In the genomic region with DNA sequence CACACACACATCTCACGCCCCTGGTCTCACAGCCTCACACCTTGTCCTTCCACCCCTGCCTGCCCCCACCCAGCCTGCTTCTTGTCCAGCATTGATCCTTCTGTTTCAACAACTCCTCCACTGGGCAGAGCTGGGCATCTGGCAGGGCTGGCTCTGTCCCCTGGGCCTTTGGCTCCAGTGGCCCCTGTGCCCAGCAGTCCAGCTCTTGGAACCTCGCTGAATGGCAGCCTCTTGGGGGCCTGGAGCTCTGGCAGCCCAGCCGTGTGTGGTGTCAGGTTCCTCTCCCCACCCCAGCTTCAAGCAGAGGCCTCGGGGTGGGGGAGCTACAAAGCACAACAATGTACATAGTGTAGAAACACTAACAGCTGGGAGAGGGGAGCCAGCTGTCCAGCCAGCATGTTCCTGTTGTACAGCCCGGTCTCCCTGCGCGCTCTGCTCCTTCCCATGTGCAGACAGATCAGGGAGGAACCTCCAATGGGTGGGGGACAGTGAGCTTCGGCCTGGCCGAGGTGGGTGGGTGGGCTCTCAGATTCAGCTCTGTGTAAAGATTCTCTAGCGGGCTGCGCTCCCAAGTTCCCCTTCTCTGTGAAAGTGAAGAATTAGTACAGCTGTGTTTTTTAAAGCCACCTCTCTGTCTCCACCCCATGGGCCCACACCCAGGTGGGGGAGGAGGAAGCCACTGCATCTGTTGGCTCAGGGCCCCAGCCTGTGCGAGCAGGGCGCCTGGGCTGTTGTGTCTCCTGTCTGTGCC, we compare ENCODE assay signal across 1 cellular context.
TF ChIP-seq lines count a peak whose summit lies in the region.

No MANE protein-coding gene starts in this region.

TF ChIP-seq in K562, 482 proteins besides CTCF, POLR2A, EP300 and RAD21 (continued from another document and continues in another):
- TF ChIP-seq, protein P1, sequence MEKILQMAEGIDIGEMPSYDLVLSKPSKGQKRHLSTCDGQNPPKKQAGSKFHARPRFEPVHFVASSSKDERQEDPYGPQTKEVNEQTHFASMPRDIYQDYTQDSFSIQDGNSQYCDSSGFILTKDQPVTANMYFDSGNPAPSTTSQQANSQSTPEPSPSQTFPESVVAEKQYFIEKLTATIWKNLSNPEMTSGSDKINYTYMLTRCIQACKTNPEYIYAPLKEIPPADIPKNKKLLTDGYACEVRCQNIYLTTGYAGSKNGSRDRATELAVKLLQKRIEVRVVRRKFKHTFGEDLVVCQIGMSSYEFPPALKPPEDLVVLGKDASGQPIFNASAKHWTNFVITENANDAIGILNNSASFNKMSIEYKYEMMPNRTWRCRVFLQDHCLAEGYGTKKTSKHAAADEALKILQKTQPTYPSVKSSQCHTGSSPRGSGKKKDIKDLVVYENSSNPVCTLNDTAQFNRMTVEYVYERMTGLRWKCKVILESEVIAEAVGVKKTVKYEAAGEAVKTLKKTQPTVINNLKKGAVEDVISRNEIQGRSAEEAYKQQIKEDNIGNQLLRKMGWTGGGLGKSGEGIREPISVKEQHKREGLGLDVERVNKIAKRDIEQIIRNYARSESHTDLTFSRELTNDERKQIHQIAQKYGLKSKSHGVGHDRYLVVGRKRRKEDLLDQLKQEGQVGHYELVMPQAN (IDR thresholded peaks at IDR 0.05; ENCODE audit: borderline replicate concordance): peak; percentile 52; the same call in 1 of the 2 replicates
- TF ChIP-seq ZNF184 (CRISPR knock-in tag; IDR thresholded peaks at IDR 0.05): no peak
- TF ChIP-seq, protein P2, sequence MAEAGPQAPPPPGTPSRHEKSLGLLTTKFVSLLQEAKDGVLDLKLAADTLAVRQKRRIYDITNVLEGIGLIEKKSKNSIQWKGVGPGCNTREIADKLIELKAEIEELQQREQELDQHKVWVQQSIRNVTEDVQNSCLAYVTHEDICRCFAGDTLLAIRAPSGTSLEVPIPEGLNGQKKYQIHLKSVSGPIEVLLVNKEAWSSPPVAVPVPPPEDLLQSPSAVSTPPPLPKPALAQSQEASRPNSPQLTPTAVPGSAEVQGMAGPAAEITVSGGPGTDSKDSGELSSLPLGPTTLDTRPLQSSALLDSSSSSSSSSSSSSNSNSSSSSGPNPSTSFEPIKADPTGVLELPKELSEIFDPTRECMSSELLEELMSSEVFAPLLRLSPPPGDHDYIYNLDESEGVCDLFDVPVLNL (CRISPR knock-in tag; IDR thresholded peaks at IDR 0.05; ENCODE audit: low read depth): no peak
- peak; percentile 43 to 75; a peak in 2 of 4 replicates for TF ChIP-seq SIN3A (IDR thresholded peaks at IDR 0.05; ENCODE audit: borderline replicate concordance in 2 of 2, control insufficient read depth in 1 of 2, low read depth in 2 of 2, low read length in 2 of 2)
- TF ChIP-seq FOXM1 (IDR thresholded peaks at IDR 0.05; ENCODE audit: low read depth): no peak
- no peak for TF ChIP-seq FOXM1 (CRISPR knock-in tag; IDR thresholded peaks at IDR 0.05; ENCODE audit: low read depth)
- TF ChIP-seq MTA3 (IDR thresholded peaks at IDR 0.05; ENCODE audit: borderline replicate concordance): no peak
- TF ChIP-seq MXI1 (IDR thresholded peaks at IDR 0.05; ENCODE audit: low read depth, low read length): 0 out of 2 replicates have a peak, but pooled peaks have one; percentile 36
- TF ChIP-seq SRSF7 (optimal IDR thresholded peaks at IDR 0.05; ENCODE audit: low read depth, low read length): no peak
- TF ChIP-seq RNF2 (IDR thresholded peaks at IDR 0.05): no peak
- no peak for TF ChIP-seq NCOA1 (IDR thresholded peaks at IDR 0.05; ENCODE audit: low read depth)
- TF ChIP-seq ELF1 (tag; IDR thresholded peaks at IDR 0.05): no peak
- no peak for TF ChIP-seq BRD4 (IDR thresholded peaks at IDR 0.05)
- no peak for TF ChIP-seq HIVEP1 (CRISPR knock-in tag; IDR thresholded peaks at IDR 0.05)
- peak; percentile 21; the same call in 1 of the 2 replicates for TF ChIP-seq SNIP1 (IDR thresholded peaks at IDR 0.05; ENCODE audit: low read depth)
- no peak for TF ChIP-seq CAMTA2 (CRISPR knock-in tag; conservative IDR thresholded peaks at IDR 0.05)
- TF ChIP-seq TRIM28 (IDR thresholded peaks at IDR 0.05): no peak
- no peak for TF ChIP-seq TAF1 (IDR thresholded peaks at IDR 0.05; ENCODE audit: control insufficient read depth, extremely low read depth, insufficient read depth, low read length, severe bottlenecking)
- no peak for TF ChIP-seq ZNF778 (CRISPR knock-in tag; IDR thresholded peaks at IDR 0.05)
- TF ChIP-seq ZNF274 (IDR thresholded peaks at IDR 0.05; ENCODE audit: borderline replicate concordance, low read depth, low read length): no peak
- TF ChIP-seq ZNF583 (CRISPR knock-in tag; IDR thresholded peaks at IDR 0.05): no peak
- TF ChIP-seq CCAR2 (IDR thresholded peaks at IDR 0.05; ENCODE audit: low read depth, low read length): no peak
- TF ChIP-seq ADNP (tag; IDR thresholded peaks at IDR 0.05): no peak
- TF ChIP-seq DDX20 (tag; IDR thresholded peaks at IDR 0.05; ENCODE audit: low read depth): no peak
- no peak for TF ChIP-seq RBBP5 (IDR thresholded peaks at IDR 0.05; ENCODE audit: borderline replicate concordance, insufficient read depth, low read length, poor library complexity, severe bottlenecking)
- TF ChIP-seq CBX1 (IDR thresholded peaks at IDR 0.05; ENCODE audit: low read depth): 0 out of 2 replicates have a peak, but pooled peaks have one; percentile 25
- no peak for TF ChIP-seq ARID2 (IDR thresholded peaks at IDR 0.05)
- no peak for TF ChIP-seq SMAD1 (IDR thresholded peaks at IDR 0.05; ENCODE audit: low read depth, low read length, partially characterized antibody)
- TF ChIP-seq, protein P3, sequence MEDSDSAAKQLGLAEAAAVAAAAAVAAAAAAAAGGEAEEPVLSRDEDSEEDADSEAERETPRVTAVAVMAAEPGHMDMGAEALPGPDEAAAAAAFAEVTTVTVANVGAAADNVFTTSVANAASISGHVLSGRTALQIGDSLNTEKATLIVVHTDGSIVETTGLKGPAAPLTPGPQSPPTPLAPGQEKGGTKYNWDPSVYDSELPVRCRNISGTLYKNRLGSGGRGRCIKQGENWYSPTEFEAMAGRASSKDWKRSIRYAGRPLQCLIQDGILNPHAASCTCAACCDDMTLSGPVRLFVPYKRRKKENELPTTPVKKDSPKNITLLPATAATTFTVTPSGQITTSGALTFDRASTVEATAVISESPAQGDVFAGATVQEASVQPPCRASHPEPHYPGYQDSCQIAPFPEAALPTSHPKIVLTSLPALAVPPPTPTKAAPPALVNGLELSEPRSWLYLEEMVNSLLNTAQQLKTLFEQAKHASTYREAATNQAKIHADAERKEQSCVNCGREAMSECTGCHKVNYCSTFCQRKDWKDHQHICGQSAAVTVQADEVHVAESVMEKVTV (CRISPR knock-in tag; IDR thresholded peaks at IDR 0.05): no peak
- TF ChIP-seq, protein P4, sequence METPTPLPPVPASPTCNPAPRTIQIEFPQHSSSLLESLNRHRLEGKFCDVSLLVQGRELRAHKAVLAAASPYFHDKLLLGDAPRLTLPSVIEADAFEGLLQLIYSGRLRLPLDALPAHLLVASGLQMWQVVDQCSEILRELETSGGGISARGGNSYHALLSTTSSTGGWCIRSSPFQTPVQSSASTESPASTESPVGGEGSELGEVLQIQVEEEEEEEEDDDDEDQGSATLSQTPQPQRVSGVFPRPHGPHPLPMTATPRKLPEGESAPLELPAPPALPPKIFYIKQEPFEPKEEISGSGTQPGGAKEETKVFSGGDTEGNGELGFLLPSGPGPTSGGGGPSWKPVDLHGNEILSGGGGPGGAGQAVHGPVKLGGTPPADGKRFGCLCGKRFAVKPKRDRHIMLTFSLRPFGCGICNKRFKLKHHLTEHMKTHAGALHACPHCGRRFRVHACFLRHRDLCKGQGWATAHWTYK (CRISPR knock-in tag; IDR thresholded peaks at IDR 0.05): no peak
- peak; percentile 38 for TF ChIP-seq L3MBTL2 (IDR thresholded peaks at IDR 0.05)
- no peak for TF ChIP-seq KHSRP (IDR thresholded peaks at IDR 0.05)
- no peak for TF ChIP-seq CSDE1 (IDR thresholded peaks at IDR 0.05)
- TF ChIP-seq PHB (CRISPR knock-in tag; IDR thresholded peaks at IDR 0.05): no peak
- TF ChIP-seq, protein P5, sequence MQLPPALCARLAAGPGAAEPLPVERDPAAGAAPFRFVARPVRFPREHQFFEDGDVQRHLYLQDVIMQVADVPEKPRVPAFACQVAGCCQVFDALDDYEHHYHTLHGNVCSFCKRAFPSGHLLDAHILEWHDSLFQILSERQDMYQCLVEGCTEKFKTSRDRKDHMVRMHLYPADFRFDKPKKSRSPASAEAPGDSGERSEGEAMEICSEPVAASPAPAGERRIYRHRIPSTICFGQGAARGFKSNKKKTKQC (CRISPR knock-in tag; IDR thresholded peaks at IDR 0.05): no peak
- TF ChIP-seq EZH2 (IDR thresholded peaks at IDR 0.05; ENCODE audit: borderline replicate concordance, low read depth, low read length): no peak
- TF ChIP-seq, protein P6, sequence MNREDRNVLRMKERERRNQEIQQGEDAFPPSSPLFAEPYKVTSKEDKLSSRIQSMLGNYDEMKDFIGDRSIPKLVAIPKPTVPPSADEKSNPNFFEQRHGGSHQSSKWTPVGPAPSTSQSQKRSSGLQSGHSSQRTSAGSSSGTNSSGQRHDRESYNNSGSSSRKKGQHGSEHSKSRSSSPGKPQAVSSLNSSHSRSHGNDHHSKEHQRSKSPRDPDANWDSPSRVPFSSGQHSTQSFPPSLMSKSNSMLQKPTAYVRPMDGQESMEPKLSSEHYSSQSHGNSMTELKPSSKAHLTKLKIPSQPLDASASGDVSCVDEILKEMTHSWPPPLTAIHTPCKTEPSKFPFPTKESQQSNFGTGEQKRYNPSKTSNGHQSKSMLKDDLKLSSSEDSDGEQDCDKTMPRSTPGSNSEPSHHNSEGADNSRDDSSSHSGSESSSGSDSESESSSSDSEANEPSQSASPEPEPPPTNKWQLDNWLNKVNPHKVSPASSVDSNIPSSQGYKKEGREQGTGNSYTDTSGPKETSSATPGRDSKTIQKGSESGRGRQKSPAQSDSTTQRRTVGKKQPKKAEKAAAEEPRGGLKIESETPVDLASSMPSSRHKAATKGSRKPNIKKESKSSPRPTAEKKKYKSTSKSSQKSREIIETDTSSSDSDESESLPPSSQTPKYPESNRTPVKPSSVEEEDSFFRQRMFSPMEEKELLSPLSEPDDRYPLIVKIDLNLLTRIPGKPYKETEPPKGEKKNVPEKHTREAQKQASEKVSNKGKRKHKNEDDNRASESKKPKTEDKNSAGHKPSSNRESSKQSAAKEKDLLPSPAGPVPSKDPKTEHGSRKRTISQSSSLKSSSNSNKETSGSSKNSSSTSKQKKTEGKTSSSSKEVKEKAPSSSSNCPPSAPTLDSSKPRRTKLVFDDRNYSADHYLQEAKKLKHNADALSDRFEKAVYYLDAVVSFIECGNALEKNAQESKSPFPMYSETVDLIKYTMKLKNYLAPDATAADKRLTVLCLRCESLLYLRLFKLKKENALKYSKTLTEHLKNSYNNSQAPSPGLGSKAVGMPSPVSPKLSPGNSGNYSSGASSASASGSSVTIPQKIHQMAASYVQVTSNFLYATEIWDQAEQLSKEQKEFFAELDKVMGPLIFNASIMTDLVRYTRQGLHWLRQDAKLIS (CRISPR knock-in tag; IDR thresholded peaks at IDR 0.05): no peak
- peak; percentile 72 for TF ChIP-seq NFIC (IDR thresholded peaks at IDR 0.05)
- TF ChIP-seq, protein P7, sequence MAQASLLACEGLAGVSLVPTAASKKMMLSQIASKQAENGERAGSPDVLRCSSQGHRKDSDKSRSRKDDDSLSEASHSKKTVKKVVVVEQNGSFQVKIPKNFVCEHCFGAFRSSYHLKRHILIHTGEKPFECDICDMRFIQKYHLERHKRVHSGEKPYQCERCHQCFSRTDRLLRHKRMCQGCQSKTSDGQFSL (CRISPR knock-in tag; IDR thresholded peaks at IDR 0.05): no peak
- TF ChIP-seq, protein P7 (tag; IDR thresholded peaks at IDR 0.05): no peak
- TF ChIP-seq, protein P8, sequence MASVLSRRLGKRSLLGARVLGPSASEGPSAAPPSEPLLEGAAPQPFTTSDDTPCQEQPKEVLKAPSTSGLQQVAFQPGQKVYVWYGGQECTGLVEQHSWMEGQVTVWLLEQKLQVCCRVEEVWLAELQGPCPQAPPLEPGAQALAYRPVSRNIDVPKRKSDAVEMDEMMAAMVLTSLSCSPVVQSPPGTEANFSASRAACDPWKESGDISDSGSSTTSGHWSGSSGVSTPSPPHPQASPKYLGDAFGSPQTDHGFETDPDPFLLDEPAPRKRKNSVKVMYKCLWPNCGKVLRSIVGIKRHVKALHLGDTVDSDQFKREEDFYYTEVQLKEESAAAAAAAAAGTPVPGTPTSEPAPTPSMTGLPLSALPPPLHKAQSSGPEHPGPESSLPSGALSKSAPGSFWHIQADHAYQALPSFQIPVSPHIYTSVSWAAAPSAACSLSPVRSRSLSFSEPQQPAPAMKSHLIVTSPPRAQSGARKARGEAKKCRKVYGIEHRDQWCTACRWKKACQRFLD (CRISPR knock-in tag; IDR thresholded peaks at IDR 0.05): no peak
- TF ChIP-seq CREM (IDR thresholded peaks at IDR 0.05; ENCODE audit: low read depth): 0 out of 2 replicates have a peak, but pooled peaks have one; percentile 11
- TF ChIP-seq SIN3B (IDR thresholded peaks at IDR 0.05; ENCODE audit: low read depth): no peak
- no peak for TF ChIP-seq ILF3 (IDR thresholded peaks at IDR 0.05; ENCODE audit: borderline replicate concordance)
- TF ChIP-seq, protein P9, sequence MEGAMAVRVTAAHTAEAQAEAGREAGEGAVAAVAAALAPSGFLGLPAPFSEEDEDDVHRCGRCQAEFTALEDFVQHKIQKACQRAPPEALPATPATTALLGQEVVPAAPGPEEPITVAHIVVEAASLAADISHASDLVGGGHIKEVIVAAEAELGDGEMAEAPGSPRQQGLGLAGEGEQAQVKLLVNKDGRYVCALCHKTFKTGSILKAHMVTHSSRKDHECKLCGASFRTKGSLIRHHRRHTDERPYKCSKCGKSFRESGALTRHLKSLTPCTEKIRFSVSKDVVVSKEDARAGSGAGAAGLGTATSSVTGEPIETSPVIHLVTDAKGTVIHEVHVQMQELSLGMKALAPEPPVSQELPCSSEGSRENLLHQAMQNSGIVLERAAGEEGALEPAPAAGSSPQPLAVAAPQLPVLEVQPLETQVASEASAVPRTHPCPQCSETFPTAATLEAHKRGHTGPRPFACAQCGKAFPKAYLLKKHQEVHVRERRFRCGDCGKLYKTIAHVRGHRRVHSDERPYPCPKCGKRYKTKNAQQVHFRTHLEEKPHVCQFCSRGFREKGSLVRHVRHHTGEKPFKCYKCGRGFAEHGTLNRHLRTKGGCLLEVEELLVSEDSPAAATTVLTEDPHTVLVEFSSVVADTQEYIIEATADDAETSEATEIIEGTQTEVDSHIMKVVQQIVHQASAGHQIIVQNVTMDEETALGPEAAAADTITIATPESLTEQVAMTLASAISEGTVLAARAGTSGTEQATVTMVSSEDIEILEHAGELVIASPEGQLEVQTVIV (CRISPR knock-in tag; IDR thresholded peaks at IDR 0.05; ENCODE audit: borderline replicate concordance): no peak
- TF ChIP-seq ZFPM2 (CRISPR knock-in tag; IDR thresholded peaks at IDR 0.05): no peak
- no peak for TF ChIP-seq RBFOX2 (IDR thresholded peaks at IDR 0.05; ENCODE audit: low read depth, low read length)
- TF ChIP-seq HDAC6 (IDR thresholded peaks at IDR 0.05; ENCODE audit: low read depth, low read length): no peak
- TF ChIP-seq TFAM (CRISPR knock-in tag; conservative IDR thresholded peaks at IDR 0.05): no peak
- TF ChIP-seq ZNF23 (CRISPR knock-in tag; IDR thresholded peaks at IDR 0.05): no peak
- no peak for TF ChIP-seq SLC30A9 (CRISPR knock-in tag; IDR thresholded peaks at IDR 0.05)
- TF ChIP-seq ZNF644 (tag; IDR thresholded peaks at IDR 0.05; ENCODE audit: low read depth): no peak
- no peak for TF ChIP-seq ZNF197 (CRISPR knock-in tag; IDR thresholded peaks at IDR 0.05; ENCODE audit: low read depth)
